ENCODE assay signal across 15 cellular contexts in the genomic region with DNA sequence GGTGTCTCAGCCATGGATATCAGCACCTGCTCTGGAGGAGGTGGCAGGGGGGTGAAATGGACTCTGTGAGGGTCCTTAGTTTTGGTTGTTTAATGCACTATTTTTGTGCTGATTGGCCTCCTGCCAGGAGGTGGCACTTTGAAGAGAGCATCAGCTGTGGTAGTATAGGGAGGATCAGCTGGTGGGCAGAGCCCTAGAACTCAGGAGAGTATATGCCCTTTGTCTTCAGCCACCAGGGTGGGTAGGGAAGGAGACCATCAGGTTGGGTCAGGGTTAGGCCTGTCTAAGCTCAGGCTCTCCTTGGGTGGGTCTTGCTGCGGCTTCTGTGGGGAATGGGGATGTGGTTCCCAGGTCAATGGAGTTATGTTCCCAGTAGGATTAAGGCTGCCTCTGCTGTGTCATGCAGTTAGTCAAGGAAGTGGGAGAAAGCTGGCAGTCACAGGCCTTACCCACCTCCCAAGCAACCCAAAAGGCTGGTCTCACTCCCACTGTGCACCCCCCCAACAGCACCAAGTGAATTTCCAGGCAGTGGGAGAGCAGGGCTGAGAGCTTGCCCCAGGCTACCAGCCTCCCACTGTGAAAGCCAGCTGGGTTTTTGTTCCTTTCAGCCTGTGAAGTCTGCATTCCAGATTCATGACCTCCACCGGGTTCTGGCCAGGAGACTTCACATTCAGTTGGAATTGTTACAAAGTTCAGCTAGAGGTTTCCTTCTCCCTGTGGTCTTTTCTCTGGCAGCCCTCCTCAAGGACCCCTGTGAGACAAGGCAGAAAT. TPM values are rescaled to one million over a fixed set of nuclear protein-coding genes. Genes with fewer than 3 reads are reported as not detected.
A peak's percentile ranks its signal among the peaks of the same experiment; 100 is the strongest.
DNase-seq lines count a peak whose midpoint lies in the region; ATAC-seq and TF ChIP-seq lines count a peak whose summit lies in the region.
"Had no signal": no experiment of that assay in that cellular context is flagged by ENCODE, and none has a peak within 500 bp of the region (broad histone marks: within the 10 kb centered on the region; RNA-seq: fewer than 3 reads in every experiment).

No MANE protein-coding gene starts in this region.

- H3K4me3 ChIP-seq in breast epithelium (no peak overlapping the region), SK-N-SH (ENCODE audit: low read depth in 2 of 2, low read length in 1 of 2) (no peak overlapping the region), fibroblast of the aortic adventitia (ENCODE audit: low read depth, low read length) (no peak overlapping the region), esophagus muscularis mucosa (no peak overlapping the region)
- H3K4me3 ChIP-seq: stomach had no signal

- POLR2A ChIA-PET in MCF 10A (lab: Yijun Ruan, JAX) (interaction anchor here (0.6 to 0.9 kb wide), 2 partner anchors 129 to 195 kb away, joined by 3 read pairs; no protein-coding TSS in a partner anchor), SK-N-SH (lab: Yijun Ruan, JAX) (no interaction called here), T-cell (lab: Charles Lee) (no interaction called here)
- POLR2A ChIA-PET in activated CD4-positive, alpha-beta T cell treated with anti-CD3 and anti-CD28 coated beads for 36 hours (lab: Charles Lee): no interaction called here

- BruUV-seq in MCF 10A (replicated peaks; lab: Mats Ljungman, UMichigan): no TSS peak

- H3K79me2 ChIP-seq in SK-N-SH (ENCODE audit: insufficient read depth): no peaks in the 10 kb centered on the region
- H3K79me2 ChIP-seq: parathyroid adenoma had no signal

- DNase-seq in MCF 10A (ENCODE audit: unreplicated experiment) (peak; percentile 30), breast epithelium (ENCODE audit: low spot score in 2 of 2) (no peak), SK-N-SH (no peak), fibroblast of the aortic adventitia (ENCODE audit: low read depth) (peak; percentile 69), T-cell (no peak), T-helper 17 cell (no peak), esophagus muscularis mucosa (ENCODE audit: extremely low spot score) (no peak)
- no peak for DNase-seq in activated CD4-positive, alpha-beta T cell treated with anti-CD3 and anti-CD28 coated beads for 36 hours
- DNase-seq: activated B cell treated with CpG ODN at 0.5 μM for 24 hours; activated T-cell treated with anti-CD3 and anti-CD28 coated beads, Interleukin-2, amount 50 U/mL, for 4 hours; glutamatergic neuron; NCI-H2081 treated with DMSO at 0.1 percent for 48 hours; Right ventricle myocardium superior; stomach had no signal

- no peaks in the 10 kb centered on the region for H3K27me3 Mint-ChIP-seq in MCF 10A (ENCODE audit: insufficient read depth, unreplicated experiment)
- peaks cover 12 to 14% of the 10 kb centered on the region in 2 donors for H3K27me3 Mint-ChIP-seq in T-cell
- peaks cover 36% of the 10 kb centered on the region for H3K27me3 Mint-ChIP-seq in T-helper 17 cell
- peaks cover 11% of the 10 kb centered on the region for H3K27me3 Mint-ChIP-seq in activated CD4-positive, alpha-beta T cell treated with anti-CD3 and anti-CD28 coated beads for 36 hours

- TF ChIP-seq EP300 in SK-N-SH (IDR thresholded peaks at IDR 0.05; ENCODE audit: borderline replicate concordance in 1 of 2, low read depth in 1 of 2, low read length in 1 of 2) (no peak), esophagus muscularis mucosa (IDR thresholded peaks at IDR 0.05) (no peak)

- ATAC-seq in T-cell (replicated peaks in 1 of 4): no peak
- ATAC-seq in T-helper 17 cell: no peak
- ATAC-seq in activated CD4-positive, alpha-beta T cell treated with anti-CD3 and anti-CD28 coated beads for 36 hours: no peak
- ATAC-seq: activated T-cell treated with anti-CD3 and anti-CD28 coated beads, Interleukin-2, amount 50 U/mL, for 4 hours had no signal

- H3K4me2 ChIP-seq in SK-N-SH: no peak overlapping the region

- H4K20me1 ChIP-seq in SK-N-SH (ENCODE audit: insufficient read depth): no peaks in the 10 kb centered on the region

- TF ChIP-seq RAD21 in SK-N-SH (IDR thresholded peaks at IDR 0.05; ENCODE audit: low read length): no peak

- H3K27me3 ChIP-seq in breast epithelium (no peaks in the 10 kb centered on the region), SK-N-SH (ENCODE audit: insufficient read depth) (no peaks in the 10 kb centered on the region), esophagus muscularis mucosa (peaks cover 0 to 26% (median 0%) of the 10 kb centered on the region in 4 donors)

- TF ChIP-seq POLR2A in breast epithelium (IDR thresholded peaks at IDR 0.05): no peak
- no peak for TF ChIP-seq POLR2A in esophagus muscularis mucosa (IDR thresholded peaks at IDR 0.05; ENCODE audit: low read depth)

- peaks cover 5% of the 10 kb centered on the region for H3K4me1 Mint-ChIP-seq in MCF 10A (ENCODE audit: insufficient read depth, unreplicated experiment)
- peaks cover 0 to 5% (median 0%) of the 10 kb centered on the region in 3 donors for H3K4me1 Mint-ChIP-seq in T-cell
- peaks cover 6% of the 10 kb centered on the region for H3K4me1 Mint-ChIP-seq in T-helper 17 cell
- H3K4me1 Mint-ChIP-seq in activated CD4-positive, alpha-beta T cell treated with anti-CD3 and anti-CD28 coated beads for 36 hours: peaks cover 4% of the 10 kb centered on the region

- H3K9ac ChIP-seq in SK-N-SH: no peak overlapping the region
- H3K9ac ChIP-seq: parathyroid adenoma had no signal

- H3K27ac ChIP-seq in breast epithelium: no peak overlapping the region
- H3K27ac ChIP-seq in SK-N-SH (ENCODE audit: low read depth in 2 of 2, low read length in 1 of 2): no peak overlapping the region
- no peak overlapping the region for H3K27ac ChIP-seq in esophagus muscularis mucosa (replicated peaks in 1 of 4)
- H3K27ac ChIP-seq: parathyroid adenoma, stomach had no signal

- no peaks in the 10 kb centered on the region for H3K9me3 ChIP-seq in breast epithelium
- no peaks in the 10 kb centered on the region for H3K9me3 ChIP-seq in SK-N-SH
- no peaks in the 10 kb centered on the region for H3K9me3 ChIP-seq in T-helper 17 cell (ENCODE audit: control insufficient read depth, low read length, poor library complexity, severe bottlenecking)
- no peaks in the 10 kb centered on the region for H3K9me3 ChIP-seq in esophagus muscularis mucosa

- no peak overlapping the region; the same call in 1 of the 2 replicates for H2AFZ ChIP-seq in SK-N-SH (ENCODE audit: low read depth)
- H2AFZ ChIP-seq: parathyroid adenoma had no signal

- H3F3A ChIP-seq in SK-N-SH (replicated peaks; ENCODE audit: insufficient read depth): no peaks in the 10 kb centered on the region

- WGBS in SK-N-SH (ENCODE audit: low lambda C conversion rate): 56% methylated on average over 2 of the region's 2 CpGs
- 72% methylated on average over 2 of the region's 2 CpGs for WGBS in esophagus muscularis mucosa

- H3K36me3 ChIP-seq in breast epithelium: no peaks in the 10 kb centered on the region
- no peaks in the 10 kb centered on the region for H3K36me3 ChIP-seq in SK-N-SH (replicated peaks in 1 of 2; ENCODE audit: control insufficient read depth in 1 of 2, insufficient read depth in 2 of 2, low read length in 1 of 2)
- no peaks in the 10 kb centered on the region for H3K36me3 ChIP-seq in esophagus muscularis mucosa
- H3K36me3 ChIP-seq: stomach had no signal

- H3K4me3 Mint-ChIP-seq in MCF 10A (ENCODE audit: unreplicated experiment) (no peak overlapping the region), T-cell (no peak overlapping the region), T-helper 17 cell (no peak overlapping the region)
- no peak overlapping the region for H3K4me3 Mint-ChIP-seq in activated CD4-positive, alpha-beta T cell treated with anti-CD3 and anti-CD28 coated beads for 36 hours
- H3K4me3 Mint-ChIP-seq: activated B cell treated with CpG ODN at 0.5 μM for 24 hours; activated T-cell treated with anti-CD3 and anti-CD28 coated beads, Interleukin-2, amount 50 U/mL, for 4 hours had no signal

- H3K27ac Mint-ChIP-seq in MCF 10A (ENCODE audit: low read depth, unreplicated experiment): no peak overlapping the region
- H3K27ac Mint-ChIP-seq in T-cell: no peak overlapping the region
- no peak overlapping the region for H3K27ac Mint-ChIP-seq in T-helper 17 cell
- H3K27ac Mint-ChIP-seq in activated CD4-positive, alpha-beta T cell treated with anti-CD3 and anti-CD28 coated beads for 36 hours: no peak overlapping the region
- H3K27ac Mint-ChIP-seq: activated B cell treated with CpG ODN at 0.5 μM for 24 hours had no signal

- H3K36me3 Mint-ChIP-seq in MCF 10A (ENCODE audit: insufficient read depth, unreplicated experiment) (no peaks in the 10 kb centered on the region), T-cell (no peaks in the 10 kb centered on the region), T-helper 17 cell (ENCODE audit: low read depth) (peaks cover 2% of the 10 kb centered on the region)
- H3K36me3 Mint-ChIP-seq in activated CD4-positive, alpha-beta T cell treated with anti-CD3 and anti-CD28 coated beads for 36 hours (ENCODE audit: low read depth): no peaks in the 10 kb centered on the region

- H3K9me3 Mint-ChIP-seq in MCF 10A (ENCODE audit: unreplicated experiment) (no peaks in the 10 kb centered on the region), T-cell (no peaks in the 10 kb centered on the region)
- no peaks in the 10 kb centered on the region for H3K9me3 Mint-ChIP-seq in activated CD4-positive, alpha-beta T cell treated with anti-CD3 and anti-CD28 coated beads for 36 hours (ENCODE audit: low read depth)
- H3K9me3 Mint-ChIP-seq: activated B cell treated with CpG ODN at 0.5 μM for 24 hours; activated T-cell treated with anti-CD3 and anti-CD28 coated beads, Interleukin-2, amount 50 U/mL, for 4 hours had no signal

- intact Hi-C loops in MCF 10A (cut with micrococcal nuclease): no loop called here
- intact Hi-C loops in breast epithelium (cut with DNase I; ENCODE audit: low total_unique reads): no loop called here
- intact Hi-C loops in activated CD4-positive, alpha-beta T cell treated with anti-CD3 and anti-CD28 coated beads for 36 hours (cut with DNase I, micrococcal nuclease): no loop called here
- intact Hi-C loops in esophagus muscularis mucosa (cut with DNase I): no loop called here

- CTCF ChIA-PET in MCF 10A (lab: Yijun Ruan, JAX) (interaction anchor here (0.5 kb wide), 1 partner anchor 204 kb away, joined by 4 read pairs; no protein-coding TSS in a partner anchor), SK-N-SH (lab: Yijun Ruan, JAX) (interaction anchor here (1.3 to 1.5 kb wide), 2 partner anchors 35 to 36 kb away, joined by 4 to 5 read pairs; no protein-coding TSS in a partner anchor), T-cell (lab: Charles Lee) (interaction anchor here in 1 of 2 donors (0.6 kb wide), 1 partner anchor 457 kb away, joined by 3 read pairs; no protein-coding TSS in a partner anchor)
- CTCF ChIA-PET in activated CD4-positive, alpha-beta T cell treated with anti-CD3 and anti-CD28 coated beads for 36 hours (lab: Charles Lee): interaction anchor here (0.7 kb wide), 2 partner anchors 14 to 42 kb away, joined by 3 read pairs; no protein-coding TSS in a partner anchor

- no peak for TF ChIP-seq CTCF in MCF 10A (IDR thresholded peaks at IDR 0.05; ENCODE audit: unreplicated experiment)
- no peak for TF ChIP-seq CTCF in breast epithelium (IDR thresholded peaks at IDR 0.05)
- TF ChIP-seq CTCF in SK-N-SH (IDR thresholded peaks at IDR 0.05): no peak
- TF ChIP-seq CTCF in fibroblast of the aortic adventitia (IDR thresholded peaks at IDR 0.05; ENCODE audit: insufficient read depth, low read length): no peak
- TF ChIP-seq CTCF in esophagus muscularis mucosa (IDR thresholded peaks at IDR 0.05): no peak

- H3K4me1 ChIP-seq in breast epithelium: no peaks in the 10 kb centered on the region
- H3K4me1 ChIP-seq in SK-N-SH (ENCODE audit: control insufficient read depth in 1 of 2, insufficient read depth in 2 of 2, low read depth in 1 of 2, low read length in 1 of 2): peaks cover 2 to 12% of the 10 kb centered on the region in 2 experiments; a peak in 2 of 4 replicates
- peaks cover 2 to 6% (median 5%) of the 10 kb centered on the region in 4 donors for H3K4me1 ChIP-seq in esophagus muscularis mucosa
- H3K4me1 ChIP-seq: parathyroid adenoma had no signal

- no peaks in the 10 kb centered on the region for H3K9me2 ChIP-seq in SK-N-SH

RNA-seq across cellular contexts. Expression of gene OSTM1, which starts 5.7 kb away (rescaled TPM):
- total RNA-seq in MCF 10A (2022) (35.5 and 71.8 TPM in 2 replicates), breast epithelium (10 to 100 TPM; 27.1 to 75.2 (median 36.7) TPM), fibroblast of the aortic adventitia (ENCODE audit: low replicate concordance) (44.1 and 165 TPM in 2 replicates), T-cell (10 to 100 TPM; 27.2 to 43.7 (median 39.7) TPM), T-helper 17 cell (10 to 100 TPM; 36.7 to 38.5 TPM), esophagus muscularis mucosa (10 to 100 TPM; 48.2 to 74.4 (median 61.2) TPM)
- 10.1 and 12.9 TPM in 2 replicates for polyA plus RNA-seq in SK-N-SH (2012; rRNA removed)
- 12.3 and 12.4 TPM in 2 replicates for polyA plus RNA-seq in SK-N-SH (2012; cell fraction: cytosol; rRNA removed)
- 14.9 and 22.1 TPM in 2 replicates for polyA plus RNA-seq in SK-N-SH (2012; cell fraction: nucleus; rRNA removed)
- total RNA-seq in activated CD4-positive, alpha-beta T cell treated with anti-CD3 and anti-CD28 coated beads for 36 hours: 1 to 10 TPM; 5.5 to 7.3 TPM

Comparison
In these comparisons a context has a peak if more than half of its experiments do, and no peak if none do; other contexts are left out.
1. DNase-seq: peak in MCF 10A (single experiment) and fibroblast of the aortic adventitia (single experiment); none in breast epithelium (0 of 2), SK-N-SH (single experiment), T-cell (0 of 34), T-helper 17 cell (0 of 3), activated CD4-positive, alpha-beta T cell treated with anti-CD3 and anti-CD28 coated beads for 36 hours (single experiment) and esophagus muscularis mucosa (single experiment).